Comparison of ENCODE assay signal across 12 cellular contexts in genomic region chr6:20203561-20204528, GRCh38. TPM values are rescaled to one million over a fixed set of nuclear protein-coding genes. Genes with fewer than 3 reads are reported as not detected.
DNase-seq lines count a peak whose midpoint lies in the region; ATAC-seq and TF ChIP-seq lines count a peak whose summit lies in the region.
"Had no signal": no experiment of that assay in that cellular context is flagged by ENCODE, and none has a peak within 500 bp of the region (broad histone marks: within the 10 kb centered on the region; RNA-seq: fewer than 3 reads in every experiment).

No MANE protein-coding gene starts in this region.

- no peaks in the 10 kb centered on the region for H3K9me3 ChIP-seq in cardiac muscle cell (ENCODE audit: low read depth)
- no peaks in the 10 kb centered on the region for H3K9me3 ChIP-seq in stomach smooth muscle (ENCODE audit: control insufficient read depth in 2 of 2, low read length in 2 of 2)
- no peaks in the 10 kb centered on the region for H3K9me3 ChIP-seq in A673 (ENCODE audit: low read depth, low read length, poor library complexity, severe bottlenecking)

- H3K4me1 Mint-ChIP-seq in activated CD8-positive, alpha-beta memory T cell treated with anti-CD3 and anti-CD28 coated beads, Interleukin-2, amount 10 ng/mL, durations not matched to agents 7 days and 5 days, result peaks cover 80% of the 10 kb centered on the region

- CTCF ChIA-PET in activated CD8-positive, alpha-beta memory T cell treated with anti-CD3 and anti-CD28 coated beads, Interleukin-2, amount 10 ng/mL, durations not matched to agents 7 days and 5 days (lab: Charles Lee), result interaction anchor here (2.4 kb wide), 1 partner anchor 9 kb away, joined by 13 read pairs; the partner anchor contains the start of gene MBOAT1
- CTCF ChIA-PET in A673 (lab: Charles Lee), result no interaction called here

- H3K4me1 ChIP-seq in cardiac muscle cell (ENCODE audit: low read depth), result peaks cover 17% of the 10 kb centered on the region
- peaks cover 5% of the 10 kb centered on the region for H3K4me1 ChIP-seq in stomach smooth muscle (ENCODE audit: control insufficient read depth, insufficient read depth, low read length)
- H3K4me1 ChIP-seq in A673 (ENCODE audit: insufficient read depth, low read length, poor library complexity, severe bottlenecking), result peaks cover 13% of the 10 kb centered on the region

- no peak for TF ChIP-seq CTCF in cardiac muscle cell (IDR thresholded peaks at IDR 0.05; ENCODE audit: low read depth, low read length)
- TF ChIP-seq CTCF in A673 (conservative IDR thresholded peaks at IDR 0.05; ENCODE audit: low read depth, low read length), result no peak

- no peaks in the 10 kb centered on the region for H3K36me3 ChIP-seq in cardiac muscle cell
- no peaks in the 10 kb centered on the region for H3K36me3 ChIP-seq in stomach smooth muscle (ENCODE audit: control insufficient read depth in 2 of 2, insufficient read depth in 2 of 2, low read length in 2 of 2)
- H3K36me3 ChIP-seq in A673 (ENCODE audit: insufficient read depth, low read length, poor library complexity, severe bottlenecking), result no peaks in the 10 kb centered on the region

- H3K4me3 Mint-ChIP-seq in activated CD8-positive, alpha-beta memory T cell treated with anti-CD3 and anti-CD28 coated beads, Interleukin-2, amount 10 ng/mL, durations not matched to agents 7 days and 5 days, result no peak overlapping the region

- no peaks in the 10 kb centered on the region for H3K27me3 Mint-ChIP-seq in activated CD8-positive, alpha-beta memory T cell treated with anti-CD3 and anti-CD28 coated beads, Interleukin-2, amount 10 ng/mL, durations not matched to agents 7 days and 5 days

- no TSS peak for BruUV-seq in A673 (replicated peaks; lab: Mats Ljungman, UMichigan)

- DNase-seq in activated CD8-positive, alpha-beta memory T cell treated with anti-CD3 and anti-CD28 coated beads, Interleukin-2, amount 10 ng/mL, durations not matched to agents 7 days and 5 days, result no peak
- DNase-seq in activated CD8-positive, alpha-beta memory T cell treated with anti-CD3 and anti-CD28 coated beads, Interleukin-2, amount 50 U/mL, for 4 hours, result no peak
- no peak for DNase-seq in cardiac muscle cell (ENCODE audit: low read depth in 1 of 2, low spot score in 1 of 2)
- no peak for DNase-seq in SHP77 treated with DMSO at 0.1 percent for 48 hours (lab: John Stamatoyannopoulos, UW)
- DNase-seq in A673 (ENCODE audit: low spot score), result no peak
- DNase-seq: activated gamma-delta T cell treated with Interleukin-2 at 50 U/mL for 16 hours; NCI-H2081 treated with DMSO at 0.1 percent for 48 hours; stimulated activated naive CD4-positive, alpha-beta T cell; SW 1271 had no signal

- H3K9me3 Mint-ChIP-seq in activated CD8-positive, alpha-beta memory T cell treated with anti-CD3 and anti-CD28 coated beads, Interleukin-2, amount 10 ng/mL, durations not matched to agents 7 days and 5 days (ENCODE audit: low read depth), result no peaks in the 10 kb centered on the region

- no peak for ATAC-seq in activated CD8-positive, alpha-beta memory T cell treated with anti-CD3 and anti-CD28 coated beads, Interleukin-2, amount 10 ng/mL, durations not matched to agents 7 days and 5 days
- peak; percentile 62 for ATAC-seq in SK-N-SH treated with all-trans-retinoic acid at 6 μM for 48 hours
- no peak for ATAC-seq in HG03378 (IDR thresholded peaks at IDR 0.05; ENCODE audit: unreplicated experiment)

- H3K27me3 ChIP-seq in cardiac muscle cell, result no peaks in the 10 kb centered on the region
- no peaks in the 10 kb centered on the region for H3K27me3 ChIP-seq in stomach smooth muscle (ENCODE audit: control insufficient read depth in 1 of 2, insufficient read depth in 2 of 2, low read length in 2 of 2)
- H3K27me3 ChIP-seq in A673 (replicated peaks; ENCODE audit: insufficient read depth, low read depth, low read length, poor library complexity), result no peaks in the 10 kb centered on the region

- H3K4me3 ChIP-seq in cardiac muscle cell, result no peak overlapping the region
- H3K4me3 ChIP-seq in stomach smooth muscle (ENCODE audit: low read length in 2 of 2), result no peak overlapping the region
- H3K4me3 ChIP-seq in A673 (ENCODE audit: low read depth, low read length, poor library complexity, severe bottlenecking), result no peak overlapping the region

- POLR2A ChIA-PET in A673 (lab: Charles Lee; ENCODE audit: low non-redundant PET), result no interaction called here

- peak overlapping the region; percentile 61 for H3K27ac Mint-ChIP-seq in activated CD8-positive, alpha-beta memory T cell treated with anti-CD3 and anti-CD28 coated beads, Interleukin-2, amount 10 ng/mL, durations not matched to agents 7 days and 5 days

- H3K36me3 Mint-ChIP-seq in activated CD8-positive, alpha-beta memory T cell treated with anti-CD3 and anti-CD28 coated beads, Interleukin-2, amount 10 ng/mL, durations not matched to agents 7 days and 5 days, result peaks cover 27% of the 10 kb centered on the region

- no peak overlapping the region for H3K9ac ChIP-seq in stomach smooth muscle (ENCODE audit: low read length in 2 of 2)

- intact Hi-C loops in A673 (cut with micrococcal nuclease; ENCODE audit: unreplicated experiment), result no loop called here

- peak overlapping the region; percentile 57 for H3K27ac ChIP-seq in cardiac muscle cell
- H3K27ac ChIP-seq in stomach smooth muscle (ENCODE audit: low read length), result peak overlapping the region; percentile 49
- H3K27ac ChIP-seq in A673 (ENCODE audit: low read depth, low read length, poor library complexity, severe bottlenecking), result no peak overlapping the region

TF ChIP-seq in SK-N-SH treated with all-trans-retinoic acid at 6 μM for 48 hours, 23 proteins besides CTCF, POLR2A, EP300 and RAD21:
- TF ChIP-seq ISL1 (CRISPR knock-in tag; IDR thresholded peaks at IDR 0.05), result 0 out of 2 replicates have a peak, but pooled peaks have one; percentile 19
- TF ChIP-seq ZNF565 (CRISPR knock-in tag; conservative IDR thresholded peaks at IDR 0.05; ENCODE audit: low read depth), result no peak

RNA-seq across cellular contexts. Expression of gene MBOAT1, which starts 8.4 kb away (rescaled TPM):
- total RNA-seq in activated CD8-positive, alpha-beta memory T cell treated with anti-CD3 and anti-CD28 coated beads, Interleukin-2, amount 10 ng/mL, durations not matched to agents 7 days and 5 days, result 10 to 100 TPM; 17.7 to 22.6 TPM
- 9.1 and 15.5 TPM in 2 replicates for total RNA-seq in cardiac muscle cell
- 7.5 and 10.2 TPM in 2 replicates for polyA plus RNA-seq in cardiac muscle cell
- 6.3 and 8.2 TPM in 2 replicates for total RNA-seq in A673 (2021)
